In the genomic region with DNA sequence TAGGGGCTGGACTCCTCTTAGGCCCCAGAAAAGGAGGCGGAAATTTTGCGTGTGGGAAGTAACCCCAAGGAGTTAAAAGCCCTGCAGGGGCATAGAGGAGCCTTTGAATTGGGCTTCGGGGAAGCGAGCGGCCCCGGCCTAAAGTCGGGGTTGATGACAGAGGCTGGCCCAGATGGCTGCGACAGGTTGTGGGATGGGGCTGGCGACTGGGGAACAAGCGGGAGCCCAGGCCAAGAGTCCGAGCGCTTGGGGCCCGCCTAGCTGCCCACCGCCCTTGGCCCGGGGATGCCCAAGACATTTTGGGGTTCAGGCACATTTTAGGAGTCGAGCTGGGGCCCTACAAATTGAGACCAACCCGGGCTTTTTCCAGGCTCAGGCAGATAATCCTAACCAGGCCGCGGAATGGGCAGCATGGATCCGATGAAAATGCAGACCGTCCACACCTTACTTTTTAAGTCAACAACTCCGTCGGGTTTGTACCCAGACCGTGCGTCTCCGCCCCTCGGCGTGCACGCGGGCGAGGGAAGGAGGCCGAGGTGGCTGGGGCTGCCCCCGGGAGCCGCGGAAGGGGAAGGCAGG, we compare ENCODE assay signal across 5 cellular contexts. TPM values are rescaled to one million over a fixed set of nuclear protein-coding genes. Genes with fewer than 3 reads are reported as not detected.
A peak's percentile ranks its signal among the peaks of the same experiment; 100 is the strongest.
DNase-seq lines count a peak whose midpoint lies in the region; ATAC-seq and TF ChIP-seq lines count a peak whose summit lies in the region.

No MANE protein-coding gene starts in this region.

- POLR2A ChIA-PET in Panc1 (lab: Charles Lee) = no interaction called here

- intact Hi-C loops in Panc1 (cut with micrococcal nuclease; ENCODE audit: unreplicated experiment) = no loop called here

- H3K4me3 ChIP-seq in Panc1 (ENCODE audit: low read depth in 2 of 2, low read length in 2 of 2) (peak overlapping the region; percentile 67 to 93), fibroblast of the aortic adventitia (ENCODE audit: low read depth, low read length) (peak overlapping the region; percentile 76)

- peak overlapping the region; percentile 90 for H3K27ac ChIP-seq in Panc1 (ENCODE audit: low read length)

- H3K27me3 ChIP-seq in Panc1 (ENCODE audit: control insufficient read depth, insufficient read depth, low read length) = peaks cover 3% of the 10 kb centered on the region; the same call in 1 of the 2 replicates

- peaks cover 68% of the 10 kb centered on the region for H3K27me3 Mint-ChIP-seq in stimulated activated naive CD8-positive, alpha-beta T cell treated with anti-CD3 and anti-CD28 coated beads, Interleukin-15, amount 100 ng/mL, for 72 hours

- no peaks in the 10 kb centered on the region for H3K9me3 Mint-ChIP-seq in stimulated activated naive CD8-positive, alpha-beta T cell treated with anti-CD3 and anti-CD28 coated beads, Interleukin-15, amount 100 ng/mL, for 72 hours

- in situ Hi-C loops in Panc1 (cut with HindIII; ENCODE audit: low pct_unique_long_range_greater_than_20kb, low sequenced_read_pairs) = no loop called here

- H3K4me3 Mint-ChIP-seq in stimulated activated naive CD8-positive, alpha-beta T cell treated with anti-CD3 and anti-CD28 coated beads, Interleukin-15, amount 100 ng/mL, for 72 hours = peak overlapping the region; percentile 80 to 83

- peaks cover 10% of the 10 kb centered on the region for H3K4me1 ChIP-seq in Panc1 (ENCODE audit: control insufficient read depth, insufficient read depth, low read length)

- CTCF ChIA-PET in Panc1 (lab: Charles Lee) = no interaction called here

- TF ChIP-seq CTCF in Panc1 (IDR thresholded peaks at IDR 0.05) (no peak), fibroblast of the aortic adventitia (IDR thresholded peaks at IDR 0.05; ENCODE audit: insufficient read depth, low read length) (no peak)

- no peak for DNase-seq in Panc1 (ENCODE audit: low read depth, low spot score)
- DNase-seq in fibroblast of the aortic adventitia (ENCODE audit: low read depth) = no peak
- no peak for DNase-seq in stimulated activated naive CD8-positive, alpha-beta T cell treated with anti-CD3 and anti-CD28 coated beads, Interleukin-15, amount 100 ng/mL, for 72 hours
- no peak for DNase-seq in stimulated activated CD4-positive, alpha-beta T cell treated with anti-CD3 and anti-CD28 coated beads, Interleukin-4, amount 100 ng/mL, for 1 hour
- no peak for DNase-seq in dermis blood vessel endothelial cell

- no peaks in the 10 kb centered on the region for H3K36me3 ChIP-seq in Panc1 (ENCODE audit: control insufficient read depth, insufficient read depth, low read length)

- H3K27ac Mint-ChIP-seq in stimulated activated naive CD8-positive, alpha-beta T cell treated with anti-CD3 and anti-CD28 coated beads, Interleukin-15, amount 100 ng/mL, for 72 hours = peak overlapping the region in 1 of 2 donors; percentile 81

- BruUV-seq in Panc1 (replicated peaks; lab: Mats Ljungman, UMichigan) = no TSS peak

- H3K9me3 ChIP-seq in Panc1 (ENCODE audit: control insufficient read depth, insufficient read depth, low read depth, low read length) = no peaks in the 10 kb centered on the region

- ATAC-seq in Panc1 = peak; percentile 10
- peak; percentile 73 for ATAC-seq in stimulated activated naive CD8-positive, alpha-beta T cell treated with anti-CD3 and anti-CD28 coated beads, Interleukin-15, amount 100 ng/mL, for 72 hours

- peaks cover 31% of the 10 kb centered on the region for H3K4me1 Mint-ChIP-seq in stimulated activated naive CD8-positive, alpha-beta T cell treated with anti-CD3 and anti-CD28 coated beads, Interleukin-15, amount 100 ng/mL, for 72 hours

RNA-seq across cellular contexts. Expression of a gene that starts 0.5 kb away (rescaled TPM):
- 83.1 TPM for total RNA-seq in Panc1 (2021; ENCODE audit: unreplicated experiment)
- polyA plus RNA-seq in Panc1 (2012; ENCODE audit: insufficient read length) = 79.8 TPM
- total RNA-seq in fibroblast of the aortic adventitia (ENCODE audit: low replicate concordance) = 12.0 and 15.7 TPM in 2 replicates
- 21.6 and 27.0 TPM in 2 replicates for total RNA-seq in dermis blood vessel endothelial cell

RNA-seq across cellular contexts. Expression of a gene that starts 13.7 kb away (rescaled TPM):
- total RNA-seq in Panc1 (2021; ENCODE audit: unreplicated experiment) (26.5 TPM), fibroblast of the aortic adventitia (ENCODE audit: low replicate concordance) (13.5 and 28.0 TPM in 2 replicates), dermis blood vessel endothelial cell (6.5 and 24.0 TPM in 2 replicates)
- 35.0 TPM for polyA plus RNA-seq in Panc1 (2012; ENCODE audit: insufficient read length)

RNA-seq across cellular contexts. Expression of a gene that starts 17.0 kb away (rescaled TPM):
- total RNA-seq in Panc1 (2021; ENCODE audit: unreplicated experiment) (67.6 TPM), fibroblast of the aortic adventitia (ENCODE audit: low replicate concordance) (24.4 and 27.6 TPM in 2 replicates), dermis blood vessel endothelial cell (34.3 and 44.9 TPM in 2 replicates)
- polyA plus RNA-seq in Panc1 (2012; ENCODE audit: insufficient read length) = 149 TPM

RNA-seq across cellular contexts. Expression of a gene that starts 19.7 kb away (rescaled TPM):
- 27.7 TPM for total RNA-seq in Panc1 (2021; ENCODE audit: unreplicated experiment)
- polyA plus RNA-seq in Panc1 (2012; ENCODE audit: insufficient read length) = 46.7 TPM
- 16.9 and 34.3 TPM in 2 replicates for total RNA-seq in fibroblast of the aortic adventitia (ENCODE audit: low replicate concordance)
- 23.3 and 36.9 TPM in 2 replicates for total RNA-seq in dermis blood vessel endothelial cell

RNA-seq across cellular contexts. Expression of a gene that starts 19.8 kb away (rescaled TPM):
- total RNA-seq in Panc1 (2021; ENCODE audit: unreplicated experiment) (3.9 TPM), fibroblast of the aortic adventitia (ENCODE audit: low replicate concordance) (1.9 and 2.8 TPM in 2 replicates), dermis blood vessel endothelial cell (0.14 and 0.17 TPM in 2 replicates)
- polyA plus RNA-seq in Panc1 (2012; ENCODE audit: insufficient read length) = 5.6 TPM
